ENCODE assay signal across 1 cellular context in the genomic region with DNA sequence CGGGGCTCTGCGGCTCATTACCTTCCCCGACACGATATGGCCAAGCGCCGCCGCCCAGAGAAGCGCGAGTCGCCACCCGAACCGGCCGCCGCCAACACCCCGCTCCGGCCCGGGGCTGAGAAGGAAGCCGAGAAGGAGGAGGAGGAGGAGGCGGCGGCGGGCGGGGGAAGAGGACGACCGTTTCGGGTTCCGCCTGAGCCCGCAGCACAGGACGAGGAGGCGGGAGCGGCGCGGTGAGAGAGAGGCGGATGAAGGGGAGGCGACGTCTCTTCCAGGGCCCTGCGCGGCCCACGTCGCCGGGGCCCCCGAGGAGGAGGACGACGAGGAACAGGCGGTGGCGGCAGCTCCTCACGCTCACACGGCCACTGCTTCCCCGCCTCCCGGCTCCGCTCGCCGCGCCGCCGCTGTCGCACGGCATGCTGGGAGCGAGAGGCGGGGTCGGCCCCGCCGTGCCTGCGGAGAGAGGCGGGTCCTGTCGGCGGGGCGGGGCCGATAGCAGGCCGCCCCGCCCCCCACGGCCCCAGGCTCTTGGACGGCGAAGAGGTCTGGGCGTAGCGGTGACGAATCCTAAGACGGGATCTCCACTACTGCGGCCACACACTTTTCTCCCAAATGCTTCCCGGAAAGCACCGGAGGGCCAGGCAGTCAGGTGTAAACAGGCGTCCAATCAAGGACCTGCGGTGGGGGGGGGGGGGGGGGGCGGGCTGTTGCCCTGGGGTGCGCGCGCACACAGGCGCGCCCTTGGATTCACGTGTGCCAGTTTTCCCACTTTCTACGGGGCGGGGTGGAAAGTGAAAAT.
A peak's percentile ranks its signal among the peaks of the same experiment; 100 is the strongest.
TF ChIP-seq lines count a peak whose summit lies in the region.

No MANE protein-coding gene starts in this region.

TF ChIP-seq in K562, 482 proteins besides CTCF, POLR2A, EP300 and RAD21 (continued from another document and continues in another):
- TF ChIP-seq, protein P1, sequence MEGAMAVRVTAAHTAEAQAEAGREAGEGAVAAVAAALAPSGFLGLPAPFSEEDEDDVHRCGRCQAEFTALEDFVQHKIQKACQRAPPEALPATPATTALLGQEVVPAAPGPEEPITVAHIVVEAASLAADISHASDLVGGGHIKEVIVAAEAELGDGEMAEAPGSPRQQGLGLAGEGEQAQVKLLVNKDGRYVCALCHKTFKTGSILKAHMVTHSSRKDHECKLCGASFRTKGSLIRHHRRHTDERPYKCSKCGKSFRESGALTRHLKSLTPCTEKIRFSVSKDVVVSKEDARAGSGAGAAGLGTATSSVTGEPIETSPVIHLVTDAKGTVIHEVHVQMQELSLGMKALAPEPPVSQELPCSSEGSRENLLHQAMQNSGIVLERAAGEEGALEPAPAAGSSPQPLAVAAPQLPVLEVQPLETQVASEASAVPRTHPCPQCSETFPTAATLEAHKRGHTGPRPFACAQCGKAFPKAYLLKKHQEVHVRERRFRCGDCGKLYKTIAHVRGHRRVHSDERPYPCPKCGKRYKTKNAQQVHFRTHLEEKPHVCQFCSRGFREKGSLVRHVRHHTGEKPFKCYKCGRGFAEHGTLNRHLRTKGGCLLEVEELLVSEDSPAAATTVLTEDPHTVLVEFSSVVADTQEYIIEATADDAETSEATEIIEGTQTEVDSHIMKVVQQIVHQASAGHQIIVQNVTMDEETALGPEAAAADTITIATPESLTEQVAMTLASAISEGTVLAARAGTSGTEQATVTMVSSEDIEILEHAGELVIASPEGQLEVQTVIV (CRISPR knock-in tag; IDR thresholded peaks at IDR 0.05; ENCODE audit: borderline replicate concordance): no peak
- no peak for TF ChIP-seq HDGF (IDR thresholded peaks at IDR 0.05)
- no peak for TF ChIP-seq ZKSCAN1 (IDR thresholded peaks at IDR 0.05; ENCODE audit: low read depth, low read length)
- TF ChIP-seq CBX1 (IDR thresholded peaks at IDR 0.05; ENCODE audit: low read depth): no peak
- no peak for TF ChIP-seq SMARCE1 (IDR thresholded peaks at IDR 0.05)
- TF ChIP-seq, protein P2, sequence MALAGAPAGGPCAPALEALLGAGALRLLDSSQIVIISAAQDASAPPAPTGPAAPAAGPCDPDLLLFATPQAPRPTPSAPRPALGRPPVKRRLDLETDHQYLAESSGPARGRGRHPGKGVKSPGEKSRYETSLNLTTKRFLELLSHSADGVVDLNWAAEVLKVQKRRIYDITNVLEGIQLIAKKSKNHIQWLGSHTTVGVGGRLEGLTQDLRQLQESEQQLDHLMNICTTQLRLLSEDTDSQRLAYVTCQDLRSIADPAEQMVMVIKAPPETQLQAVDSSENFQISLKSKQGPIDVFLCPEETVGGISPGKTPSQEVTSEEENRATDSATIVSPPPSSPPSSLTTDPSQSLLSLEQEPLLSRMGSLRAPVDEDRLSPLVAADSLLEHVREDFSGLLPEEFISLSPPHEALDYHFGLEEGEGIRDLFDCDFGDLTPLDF (CRISPR knock-in tag; IDR thresholded peaks at IDR 0.05): peak; percentile 58; the same call in 1 of the 2 replicates
- peak in 2 of 3 experiments; percentile 3 to 34 for TF ChIP-seq YY1 (IDR thresholded peaks at IDR 0.05; ENCODE audit: borderline replicate concordance in 1 of 3, control insufficient read depth in 1 of 3, extremely low read depth in 1 of 3, insufficient read depth in 3 of 3, insufficient read length in 1 of 3, insufficient replicate concordance in 2 of 3, low read depth in 1 of 3, low read length in 2 of 3)
- TF ChIP-seq, protein P3, sequence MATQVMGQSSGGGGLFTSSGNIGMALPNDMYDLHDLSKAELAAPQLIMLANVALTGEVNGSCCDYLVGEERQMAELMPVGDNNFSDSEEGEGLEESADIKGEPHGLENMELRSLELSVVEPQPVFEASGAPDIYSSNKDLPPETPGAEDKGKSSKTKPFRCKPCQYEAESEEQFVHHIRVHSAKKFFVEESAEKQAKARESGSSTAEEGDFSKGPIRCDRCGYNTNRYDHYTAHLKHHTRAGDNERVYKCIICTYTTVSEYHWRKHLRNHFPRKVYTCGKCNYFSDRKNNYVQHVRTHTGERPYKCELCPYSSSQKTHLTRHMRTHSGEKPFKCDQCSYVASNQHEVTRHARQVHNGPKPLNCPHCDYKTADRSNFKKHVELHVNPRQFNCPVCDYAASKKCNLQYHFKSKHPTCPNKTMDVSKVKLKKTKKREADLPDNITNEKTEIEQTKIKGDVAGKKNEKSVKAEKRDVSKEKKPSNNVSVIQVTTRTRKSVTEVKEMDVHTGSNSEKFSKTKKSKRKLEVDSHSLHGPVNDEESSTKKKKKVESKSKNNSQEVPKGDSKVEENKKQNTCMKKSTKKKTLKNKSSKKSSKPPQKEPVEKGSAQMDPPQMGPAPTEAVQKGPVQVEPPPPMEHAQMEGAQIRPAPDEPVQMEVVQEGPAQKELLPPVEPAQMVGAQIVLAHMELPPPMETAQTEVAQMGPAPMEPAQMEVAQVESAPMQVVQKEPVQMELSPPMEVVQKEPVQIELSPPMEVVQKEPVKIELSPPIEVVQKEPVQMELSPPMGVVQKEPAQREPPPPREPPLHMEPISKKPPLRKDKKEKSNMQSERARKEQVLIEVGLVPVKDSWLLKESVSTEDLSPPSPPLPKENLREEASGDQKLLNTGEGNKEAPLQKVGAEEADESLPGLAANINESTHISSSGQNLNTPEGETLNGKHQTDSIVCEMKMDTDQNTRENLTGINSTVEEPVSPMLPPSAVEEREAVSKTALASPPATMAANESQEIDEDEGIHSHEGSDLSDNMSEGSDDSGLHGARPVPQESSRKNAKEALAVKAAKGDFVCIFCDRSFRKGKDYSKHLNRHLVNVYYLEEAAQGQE (CRISPR knock-in tag; IDR thresholded peaks at IDR 0.05; ENCODE audit: low read depth): no peak
- TF ChIP-seq MYNN (IDR thresholded peaks at IDR 0.05): 0 out of 2 replicates have a peak, but pooled peaks have one; percentile 48
- TF ChIP-seq MYNN (CRISPR knock-in tag; IDR thresholded peaks at IDR 0.05): no peak
- TF ChIP-seq, protein P4, sequence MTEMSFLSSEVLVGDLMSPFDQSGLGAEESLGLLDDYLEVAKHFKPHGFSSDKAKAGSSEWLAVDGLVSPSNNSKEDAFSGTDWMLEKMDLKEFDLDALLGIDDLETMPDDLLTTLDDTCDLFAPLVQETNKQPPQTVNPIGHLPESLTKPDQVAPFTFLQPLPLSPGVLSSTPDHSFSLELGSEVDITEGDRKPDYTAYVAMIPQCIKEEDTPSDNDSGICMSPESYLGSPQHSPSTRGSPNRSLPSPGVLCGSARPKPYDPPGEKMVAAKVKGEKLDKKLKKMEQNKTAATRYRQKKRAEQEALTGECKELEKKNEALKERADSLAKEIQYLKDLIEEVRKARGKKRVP (CRISPR knock-in tag; IDR thresholded peaks at IDR 0.05): no peak
- 0 out of 4 replicates have a peak, but pooled peaks of 1 of the 2 experiments have one; percentile 6 for TF ChIP-seq RCOR1 (IDR thresholded peaks at IDR 0.05; ENCODE audit: borderline replicate concordance in 1 of 2, low read depth in 2 of 2, low read length in 2 of 2)
- no peak for TF ChIP-seq ZNF239 (CRISPR knock-in tag; IDR thresholded peaks at IDR 0.05)
- TF ChIP-seq, protein P5, sequence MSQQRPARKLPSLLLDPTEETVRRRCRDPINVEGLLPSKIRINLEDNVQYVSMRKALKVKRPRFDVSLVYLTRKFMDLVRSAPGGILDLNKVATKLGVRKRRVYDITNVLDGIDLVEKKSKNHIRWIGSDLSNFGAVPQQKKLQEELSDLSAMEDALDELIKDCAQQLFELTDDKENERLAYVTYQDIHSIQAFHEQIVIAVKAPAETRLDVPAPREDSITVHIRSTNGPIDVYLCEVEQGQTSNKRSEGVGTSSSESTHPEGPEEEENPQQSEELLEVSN (IDR thresholded peaks at IDR 0.05; ENCODE audit: borderline replicate concordance in 1 of 2, extremely low read depth in 1 of 2, insufficient read depth in 1 of 2, insufficient read length in 1 of 2, low read depth in 1 of 2, low read length in 1 of 2, poor library complexity in 1 of 2, severe bottlenecking in 1 of 2): peak; percentile 70 to 94
- peak; percentile 61; the same call in 1 of the 2 replicates for TF ChIP-seq PHF8 (IDR thresholded peaks at IDR 0.05; ENCODE audit: borderline replicate concordance, low read length)
- TF ChIP-seq, protein P6, sequence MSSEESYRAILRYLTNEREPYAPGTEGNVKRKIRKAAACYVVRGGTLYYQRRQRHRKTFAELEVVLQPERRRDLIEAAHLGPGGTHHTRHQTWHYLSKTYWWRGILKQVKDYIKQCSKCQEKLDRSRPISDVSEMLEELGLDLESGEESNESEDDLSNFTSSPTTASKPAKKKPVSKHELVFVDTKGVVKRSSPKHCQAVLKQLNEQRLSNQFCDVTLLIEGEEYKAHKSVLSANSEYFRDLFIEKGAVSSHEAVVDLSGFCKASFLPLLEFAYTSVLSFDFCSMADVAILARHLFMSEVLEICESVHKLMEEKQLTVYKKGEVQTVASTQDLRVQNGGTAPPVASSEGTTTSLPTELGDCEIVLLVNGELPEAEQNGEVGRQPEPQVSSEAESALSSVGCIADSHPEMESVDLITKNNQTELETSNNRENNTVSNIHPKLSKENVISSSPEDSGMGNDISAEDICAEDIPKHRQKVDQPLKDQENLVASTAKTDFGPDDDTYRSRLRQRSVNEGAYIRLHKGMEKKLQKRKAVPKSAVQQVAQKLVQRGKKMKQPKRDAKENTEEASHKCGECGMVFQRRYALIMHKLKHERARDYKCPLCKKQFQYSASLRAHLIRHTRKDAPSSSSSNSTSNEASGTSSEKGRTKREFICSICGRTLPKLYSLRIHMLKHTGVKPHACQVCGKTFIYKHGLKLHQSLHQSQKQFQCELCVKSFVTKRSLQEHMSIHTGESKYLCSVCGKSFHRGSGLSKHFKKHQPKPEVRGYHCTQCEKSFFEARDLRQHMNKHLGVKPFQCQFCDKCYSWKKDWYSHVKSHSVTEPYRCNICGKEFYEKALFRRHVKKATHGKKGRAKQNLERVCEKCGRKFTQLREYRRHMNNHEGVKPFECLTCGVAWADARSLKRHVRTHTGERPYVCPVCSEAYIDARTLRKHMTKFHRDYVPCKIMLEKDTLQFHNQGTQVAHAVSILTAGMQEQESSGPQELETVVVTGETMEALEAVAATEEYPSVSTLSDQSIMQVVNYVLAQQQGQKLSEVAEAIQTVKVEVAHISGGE (CRISPR knock-in tag; IDR thresholded peaks at IDR 0.05): peak in 1 of 3 experiments; percentile 47; a peak in 1 of 6 replicates
- TF ChIP-seq, protein P7, sequence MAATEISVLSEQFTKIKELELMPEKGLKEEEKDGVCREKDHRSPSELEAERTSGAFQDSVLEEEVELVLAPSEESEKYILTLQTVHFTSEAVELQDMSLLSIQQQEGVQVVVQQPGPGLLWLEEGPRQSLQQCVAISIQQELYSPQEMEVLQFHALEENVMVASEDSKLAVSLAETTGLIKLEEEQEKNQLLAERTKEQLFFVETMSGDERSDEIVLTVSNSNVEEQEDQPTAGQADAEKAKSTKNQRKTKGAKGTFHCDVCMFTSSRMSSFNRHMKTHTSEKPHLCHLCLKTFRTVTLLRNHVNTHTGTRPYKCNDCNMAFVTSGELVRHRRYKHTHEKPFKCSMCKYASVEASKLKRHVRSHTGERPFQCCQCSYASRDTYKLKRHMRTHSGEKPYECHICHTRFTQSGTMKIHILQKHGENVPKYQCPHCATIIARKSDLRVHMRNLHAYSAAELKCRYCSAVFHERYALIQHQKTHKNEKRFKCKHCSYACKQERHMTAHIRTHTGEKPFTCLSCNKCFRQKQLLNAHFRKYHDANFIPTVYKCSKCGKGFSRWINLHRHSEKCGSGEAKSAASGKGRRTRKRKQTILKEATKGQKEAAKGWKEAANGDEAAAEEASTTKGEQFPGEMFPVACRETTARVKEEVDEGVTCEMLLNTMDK (IDR thresholded peaks at IDR 0.05; ENCODE audit: borderline replicate concordance, insufficient read depth, low read depth, low read length, poor library complexity, severe bottlenecking): no peak
- TF ChIP-seq KDM1A (IDR thresholded peaks at IDR 0.05): no peak
- no peak for TF ChIP-seq CC2D1A (IDR thresholded peaks at IDR 0.05)
- TF ChIP-seq, protein P8, sequence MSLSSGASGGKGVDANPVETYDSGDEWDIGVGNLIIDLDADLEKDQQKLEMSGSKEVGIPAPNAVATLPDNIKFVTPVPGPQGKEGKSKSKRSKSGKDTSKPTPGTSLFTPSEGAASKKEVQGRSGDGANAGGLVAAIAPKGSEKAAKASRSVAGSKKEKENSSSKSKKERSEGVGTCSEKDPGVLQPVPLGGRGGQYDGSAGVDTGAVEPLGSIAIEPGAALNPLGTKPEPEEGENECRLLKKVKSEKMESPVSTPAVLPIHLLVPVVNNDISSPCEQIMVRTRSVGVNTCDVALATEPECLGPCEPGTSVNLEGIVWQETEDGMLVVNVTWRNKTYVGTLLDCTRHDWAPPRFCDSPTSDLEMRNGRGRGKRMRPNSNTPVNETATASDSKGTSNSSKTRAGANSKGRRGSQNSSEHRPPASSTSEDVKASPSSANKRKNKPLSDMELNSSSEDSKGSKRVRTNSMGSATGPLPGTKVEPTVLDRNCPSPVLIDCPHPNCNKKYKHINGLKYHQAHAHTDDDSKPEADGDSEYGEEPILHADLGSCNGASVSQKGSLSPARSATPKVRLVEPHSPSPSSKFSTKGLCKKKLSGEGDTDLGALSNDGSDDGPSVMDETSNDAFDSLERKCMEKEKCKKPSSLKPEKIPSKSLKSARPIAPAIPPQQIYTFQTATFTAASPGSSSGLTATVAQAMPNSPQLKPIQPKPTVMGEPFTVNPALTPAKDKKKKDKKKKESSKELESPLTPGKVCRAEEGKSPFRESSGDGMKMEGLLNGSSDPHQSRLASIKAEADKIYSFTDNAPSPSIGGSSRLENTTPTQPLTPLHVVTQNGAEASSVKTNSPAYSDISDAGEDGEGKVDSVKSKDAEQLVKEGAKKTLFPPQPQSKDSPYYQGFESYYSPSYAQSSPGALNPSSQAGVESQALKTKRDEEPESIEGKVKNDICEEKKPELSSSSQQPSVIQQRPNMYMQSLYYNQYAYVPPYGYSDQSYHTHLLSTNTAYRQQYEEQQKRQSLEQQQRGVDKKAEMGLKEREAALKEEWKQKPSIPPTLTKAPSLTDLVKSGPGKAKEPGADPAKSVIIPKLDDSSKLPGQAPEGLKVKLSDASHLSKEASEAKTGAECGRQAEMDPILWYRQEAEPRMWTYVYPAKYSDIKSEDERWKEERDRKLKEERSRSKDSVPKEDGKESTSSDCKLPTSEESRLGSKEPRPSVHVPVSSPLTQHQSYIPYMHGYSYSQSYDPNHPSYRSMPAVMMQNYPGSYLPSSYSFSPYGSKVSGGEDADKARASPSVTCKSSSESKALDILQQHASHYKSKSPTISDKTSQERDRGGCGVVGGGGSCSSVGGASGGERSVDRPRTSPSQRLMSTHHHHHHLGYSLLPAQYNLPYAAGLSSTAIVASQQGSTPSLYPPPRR (CRISPR knock-in tag; IDR thresholded peaks at IDR 0.05; ENCODE audit: borderline replicate concordance): no peak
- TF ChIP-seq E2F3 (CRISPR knock-in tag; IDR thresholded peaks at IDR 0.05): 0 out of 2 replicates have a peak, but pooled peaks have one; percentile 63
- TF ChIP-seq POLR2G (IDR thresholded peaks at IDR 0.05; ENCODE audit: low read depth, low read length): peak; percentile 88
- no peak for TF ChIP-seq NR4A1 (CRISPR knock-in tag; IDR thresholded peaks at IDR 0.05)
- no peak for TF ChIP-seq NR4A1 (tag; IDR thresholded peaks at IDR 0.05)
- TF ChIP-seq ZNF347 (CRISPR knock-in tag; IDR thresholded peaks at IDR 0.05; ENCODE audit: low read depth): no peak
- TF ChIP-seq HNRNPUL1 (IDR thresholded peaks at IDR 0.05; ENCODE audit: low read length): no peak
- TF ChIP-seq TAF15 (IDR thresholded peaks at IDR 0.05; ENCODE audit: low read depth, low read length): no peak
- TF ChIP-seq POLR2B (IDR thresholded peaks at IDR 0.05; ENCODE audit: low read depth, partially characterized antibody): peak; percentile 58
- TF ChIP-seq CBX2 (IDR thresholded peaks at IDR 0.05; ENCODE audit: insufficient read depth, low read length, poor library complexity, severe bottlenecking): no peak
- TF ChIP-seq ZNF76 (CRISPR knock-in tag; IDR thresholded peaks at IDR 0.05; ENCODE audit: borderline replicate concordance): no peak
